ENCODE assay signal across 18 cellular contexts in genomic region chr1:110239491-110240430, GRCh38. TPM values are rescaled to one million over a fixed set of nuclear protein-coding genes. Genes with fewer than 3 reads are reported as not detected.
DNase-seq lines count a peak whose midpoint lies in the region; ATAC-seq and TF ChIP-seq lines count a peak whose summit lies in the region.
"Had no signal": no experiment of that assay in that cellular context is flagged by ENCODE, and none has a peak within 500 bp of the region (broad histone marks: within the 10 kb centered on the region; RNA-seq: fewer than 3 reads in every experiment).

No MANE protein-coding gene starts in this region.

- TF ChIP-seq CTCF in left ventricle myocardium inferior (IDR thresholded peaks at IDR 0.05; ENCODE audit: borderline replicate concordance) (no peak), type B pancreatic cell (conservative IDR thresholded peaks at IDR 0.05) (no peak)

- peak overlapping the region; percentile 38 for H3K27ac ChIP-seq in left ventricle myocardium inferior (replicated peaks)
- H3K27ac ChIP-seq: brain microvascular endothelial cell, vagina had no signal

- peak overlapping the region; percentile 13 for H3K27ac Mint-ChIP-seq in type B pancreatic cell

- H3K4me1 ChIP-seq in left ventricle myocardium inferior = peaks cover 33% of the 10 kb centered on the region

- no peaks in the 10 kb centered on the region for H3K36me3 ChIP-seq in left ventricle myocardium inferior
- H3K36me3 ChIP-seq: BE2C, brain microvascular endothelial cell, vagina had no signal

- no peaks in the 10 kb centered on the region for H3K27me3 ChIP-seq in left ventricle myocardium inferior (ENCODE audit: low read depth)
- H3K27me3 ChIP-seq: BE2C, vagina had no signal

- H3K4me1 Mint-ChIP-seq in type B pancreatic cell (ENCODE audit: unreplicated experiment) = peaks cover 23% of the 10 kb centered on the region

- H3K36me3 Mint-ChIP-seq in type B pancreatic cell = no peaks in the 10 kb centered on the region

- no peak overlapping the region for H3K4me3 ChIP-seq in left ventricle myocardium inferior
- H3K4me3 ChIP-seq: vagina had no signal

- peaks cover 38% of the 10 kb centered on the region for H3K27me3 Mint-ChIP-seq in type B pancreatic cell

- ATAC-seq in left cardiac atrium (no peak), HG02973 (IDR thresholded peaks at IDR 0.05; ENCODE audit: unreplicated experiment) (no peak)
- ATAC-seq: HCT116, SK-N-SH treated with all-trans-retinoic acid at 6 μM for 48 hours had no signal

- DNase-seq in left ventricle myocardium inferior (no peak), left cardiac atrium (no peak), NCI-H69 (lab: John Stamatoyannopoulos, UW) (peak; percentile 12), fibroblast of peridontal ligament (ENCODE audit: extremely low read depth) (peak; percentile 20), type B pancreatic cell (ENCODE audit: extremely low spot score, unreplicated experiment) (no peak), amniotic stem cell (lab: John Stamatoyannopoulos, UW) (no peak), NCI-H1436 (lab: John Stamatoyannopoulos, UW) (no peak)
- DNase-seq: activated CD4-positive, alpha-beta T cell treated with anti-CD3 and anti-CD28 coated beads for 1 hour; activated T-cell treated with anti-CD3 and anti-CD28 coated beads, Interleukin-2, amount 50 U/mL, for 48 hours; brain microvascular endothelial cell; effector CD4-positive, alpha-beta T cell; head of caudate nucleus; stimulated activated CD4-positive, alpha-beta T cell treated with anti-CD3 and anti-CD28 coated beads, Interleukin-4, amount 100 ng/mL, for 1 hour had no signal

- no peak overlapping the region for H3K4me3 Mint-ChIP-seq in type B pancreatic cell

- H3K9me3 Mint-ChIP-seq in type B pancreatic cell = no peaks in the 10 kb centered on the region

- H3K9me3 ChIP-seq in left ventricle myocardium inferior (replicated peaks) = no peaks in the 10 kb centered on the region
- H3K9me3 ChIP-seq: BE2C, vagina had no signal

- intact Hi-C loops in left ventricle myocardium inferior (cut with micrococcal nuclease) (no loop called here), left cardiac atrium (cut with DNase I) (no loop called here)

RNA-seq across cellular contexts. Expression of gene KCNC4, which starts 29.6 kb away (rescaled TPM):
- total RNA-seq in left ventricle myocardium inferior = 6.1 TPM
- 1 to 10 TPM; 8.7 to 8.8 TPM for total RNA-seq in left cardiac atrium
- total RNA-seq in type B pancreatic cell (ENCODE audit: low replicate concordance) = 3.4 and 4.8 TPM in 2 replicates

Comparison
In these comparisons a context has a peak if more than half of its experiments do, and no peak if none do; other contexts are left out.
1. DNase-seq: peak in NCI-H69 (single experiment) and fibroblast of peridontal ligament (single experiment); none in left ventricle myocardium inferior (single experiment), left cardiac atrium (single experiment), type B pancreatic cell (single experiment), amniotic stem cell (single experiment) and NCI-H1436 (single experiment).